ENCODE assay signal across 36 cellular contexts in the genomic region with DNA sequence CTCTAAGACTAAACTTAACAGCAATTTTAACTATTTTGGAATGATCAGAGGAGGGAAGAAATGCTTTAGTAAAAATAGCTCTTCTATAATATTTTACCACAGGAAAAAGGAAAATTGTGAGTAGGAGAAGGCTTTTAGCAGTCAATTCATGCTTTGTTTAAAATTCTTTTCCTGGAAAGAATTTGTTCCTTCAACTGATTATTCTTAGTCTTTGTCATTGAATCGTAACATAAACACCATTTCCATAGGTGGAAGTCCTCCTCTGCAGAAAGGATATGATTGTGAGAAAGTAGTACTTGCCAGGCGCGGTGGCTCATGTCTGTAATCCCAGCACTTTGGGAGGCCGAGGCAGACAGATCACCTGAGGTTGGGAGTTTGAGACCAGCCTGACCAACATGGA. TPM values are rescaled to one million over a fixed set of nuclear protein-coding genes. Genes with fewer than 3 reads are reported as not detected.
DNase-seq lines count a peak whose midpoint lies in the region; TF ChIP-seq lines count a peak whose summit lies in the region.
"Had no signal": no experiment of that assay in that cellular context is flagged by ENCODE, and none has a peak within 500 bp of the region (broad histone marks: within the 10 kb centered on the region; RNA-seq: fewer than 3 reads in every experiment).

No MANE protein-coding gene starts in this region.

- POLR2A ChIA-PET in MCF 10A (lab: Yijun Ruan, JAX) (interaction anchor here (0.7 to 1.5 kb wide), 5 partner anchors 9 to 184 kb away, joined by 3 to 4 read pairs (median 3); a partner anchor contains a TSS), HEK293 (lab: Yijun Ruan, JAX) (interaction anchor here (0.6 kb wide), 1 partner anchor 57 kb away, joined by 4 read pairs; no protein-coding TSS in a partner anchor)

- H3K27me3 ChIP-seq in breast epithelium, result no peaks in the 10 kb centered on the region
- no peaks in the 10 kb centered on the region for H3K27me3 ChIP-seq in osteoblast (ENCODE audit: insufficient read depth, low read length)
- H3K27me3 ChIP-seq: BE2C; BLaER1; BLaER1 treated with 17β-estradiol and CSF1 and Interleukin-3, amounts not matched to agents 10 nM and 100 nM had no signal

- H3K79me2 ChIP-seq in osteoblast (ENCODE audit: insufficient read depth, low read length), result no peaks in the 10 kb centered on the region

- H3K4me1 ChIP-seq in breast epithelium (no peaks in the 10 kb centered on the region), HEK293 (ENCODE audit: control insufficient read depth, insufficient read depth, low read length) (no peaks in the 10 kb centered on the region), osteoblast (ENCODE audit: insufficient read depth, low read length) (peaks cover 5% of the 10 kb centered on the region)
- H3K4me1 ChIP-seq: BE2C; BLaER1; BLaER1 treated with 17β-estradiol and CSF1 and Interleukin-3, amounts not matched to agents 10 nM and 100 nM; Caco-2 had no signal

- no peak for DNase-seq in MCF 10A (ENCODE audit: unreplicated experiment)
- no peak for DNase-seq in breast epithelium (ENCODE audit: low spot score in 2 of 2)
- DNase-seq in osteoblast (ENCODE audit: insufficient read length, low spot score, missing footprints), result peak; percentile 27
- DNase-seq in hippocampal formation (lab: John Stamatoyannopoulos, UW), result no peak
- no peak for DNase-seq in putamen (ENCODE audit: low spot score)
- DNase-seq: 8988T; ACHN; AML-193; BE2C; C1 segment of cervical spinal cord; Caco-2; Calu3; CD4-positive, alpha-beta memory T cell; CD4-positive, alpha-beta T cell; CD4-positive, CD25-positive, alpha-beta regulatory T cell; CD8-positive, alpha-beta memory T cell; CD8-positive, alpha-beta T cell; COR-L47; DMS 273 treated with DMSO at 0.1 percent for 48 hours; DMS153; DMS53; DMS79; DMS79 treated with DMSO at 0.1 percent for 48 hours; DND-41; EL had no signal

- H3K36me3 Mint-ChIP-seq in MCF 10A (ENCODE audit: insufficient read depth, unreplicated experiment), result peaks cover 94% of the 10 kb centered on the region

- no peak overlapping the region for H3K4me3 ChIP-seq in breast epithelium
- no peak overlapping the region for H3K4me3 ChIP-seq in HEK293 (ENCODE audit: low read depth, low read length)
- no peak overlapping the region for H3K4me3 ChIP-seq in osteoblast (ENCODE audit: insufficient read depth, low read length)
- H3K4me3 ChIP-seq: A549; BLaER1; BLaER1 treated with 17β-estradiol and CSF1 and Interleukin-3, amounts not matched to agents 10 nM and 100 nM had no signal

- H3K27ac ChIP-seq in breast epithelium (no peak overlapping the region), HEK293 (ENCODE audit: extremely low read depth, low read depth, low read length) (no peak overlapping the region), osteoblast (ENCODE audit: low read depth, low read length) (no peak overlapping the region)
- H3K27ac ChIP-seq: 22Rv1; A549; BLaER1; BLaER1 treated with 17β-estradiol and CSF1 and Interleukin-3, amounts not matched to agents 10 nM and 100 nM; C4-2B had no signal

- H4K20me1 ChIP-seq in osteoblast (ENCODE audit: insufficient read depth, low read length), result no peaks in the 10 kb centered on the region
- H4K20me1 ChIP-seq: BLaER1 had no signal

- CTCF ChIA-PET in MCF 10A (lab: Yijun Ruan, JAX), result interaction anchor here (0.5 to 13.1 kb wide), 8 partner anchors 11 to 782 kb away, joined by 3 to 216 read pairs (median 3); no protein-coding TSS in a partner anchor
- CTCF ChIA-PET in HEK293 (lab: Yijun Ruan, JAX), result interaction anchor here (0.6 to 2.3 kb wide), 4 partner anchors 16 to 1860 kb away, joined by 3 to 15 read pairs (median 4); no protein-coding TSS in a partner anchor

- H3K4me3 Mint-ChIP-seq in MCF 10A (ENCODE audit: unreplicated experiment), result no peak overlapping the region
- H3K4me3 Mint-ChIP-seq: B cell; CD14-positive monocyte; CD4-positive, alpha-beta memory T cell; CD4-positive, alpha-beta T cell; CD8-positive, alpha-beta memory T cell; CD8-positive, alpha-beta T cell had no signal

- no peaks in the 10 kb centered on the region for H3K4me1 Mint-ChIP-seq in MCF 10A (ENCODE audit: insufficient read depth, unreplicated experiment)
- H3K4me1 Mint-ChIP-seq: B cell, CD14-positive monocyte had no signal

- H3K27me3 Mint-ChIP-seq in MCF 10A (ENCODE audit: insufficient read depth, unreplicated experiment), result no peaks in the 10 kb centered on the region
- H3K27me3 Mint-ChIP-seq: B cell; CD4-positive, alpha-beta memory T cell; CD4-positive, alpha-beta T cell; CD4-positive, CD25-positive, alpha-beta regulatory T cell; CD8-positive, alpha-beta memory T cell had no signal

- no peaks in the 10 kb centered on the region for H3K36me3 ChIP-seq in breast epithelium
- peaks cover 74 to 88% of the 10 kb centered on the region in 2 experiments for H3K36me3 ChIP-seq in HEK293 (ENCODE audit: control insufficient read depth in 2 of 2, insufficient read depth in 1 of 2, low read length in 2 of 2)
- peaks cover 24% of the 10 kb centered on the region for H3K36me3 ChIP-seq in osteoblast (ENCODE audit: insufficient read depth, low read length)

- intact Hi-C loops in MCF 10A (cut with micrococcal nuclease), result no loop called here
- intact Hi-C loops in breast epithelium (cut with DNase I; ENCODE audit: low total_unique reads), result loop anchor here (5.0 kb wide), 1 partner anchor 1196 kb away; a partner anchor contains a TSS

- no peak overlapping the region for H3K4me2 ChIP-seq in osteoblast (ENCODE audit: insufficient read depth, low read length)
- H3K4me2 ChIP-seq: A549; BLaER1; BLaER1 treated with 17β-estradiol and CSF1 and Interleukin-3, amounts not matched to agents 10 nM and 100 nM had no signal

- no peaks in the 10 kb centered on the region for H3K9me3 Mint-ChIP-seq in MCF 10A (ENCODE audit: unreplicated experiment)
- H3K9me3 Mint-ChIP-seq: CD4-positive, alpha-beta memory T cell; CD4-positive, alpha-beta T cell; CD8-positive, alpha-beta memory T cell; CD8-positive, alpha-beta T cell had no signal

- no peak for TF ChIP-seq CTCF in MCF 10A (IDR thresholded peaks at IDR 0.05; ENCODE audit: unreplicated experiment)
- no peak for TF ChIP-seq CTCF in breast epithelium (IDR thresholded peaks at IDR 0.05)
- TF ChIP-seq CTCF in HEK293 (tag by site-specific recombination; IDR thresholded peaks at IDR 0.05), result no peak
- TF ChIP-seq CTCF in osteoblast (IDR thresholded peaks at IDR 0.05; ENCODE audit: extremely low read depth, low read depth, low read length), result no peak

- no peaks in the 10 kb centered on the region for H3K9me3 ChIP-seq in breast epithelium
- no peaks in the 10 kb centered on the region for H3K9me3 ChIP-seq in HEK293 (ENCODE audit: control insufficient read depth, insufficient read depth, low read depth, low read length)
- no peaks in the 10 kb centered on the region for H3K9me3 ChIP-seq in osteoblast (ENCODE audit: low read depth, low read length)
- H3K9me3 ChIP-seq: A549; BE2C; BLaER1; BLaER1 treated with 17β-estradiol and CSF1 and Interleukin-3, amounts not matched to agents 10 nM and 100 nM; Caco-2 had no signal

- no peak overlapping the region for H2AFZ ChIP-seq in osteoblast (ENCODE audit: low read length)

- peak overlapping the region; percentile 35 for H3K27ac Mint-ChIP-seq in MCF 10A (ENCODE audit: low read depth, unreplicated experiment)
- H3K27ac Mint-ChIP-seq: B cell; CD4-positive, alpha-beta memory T cell; CD4-positive, alpha-beta T cell; CD4-positive, CD25-positive, alpha-beta regulatory T cell; CD8-positive, alpha-beta memory T cell; CD8-positive, alpha-beta T cell had no signal

- no peak for TF ChIP-seq POLR2A in breast epithelium (IDR thresholded peaks at IDR 0.05)

- no TSS peak for BruUV-seq in MCF 10A (replicated peaks; lab: Mats Ljungman, UMichigan)

TF ChIP-seq in HEK293, 187 proteins besides CTCF, POLR2A, EP300 and RAD21 (continues in another document):
- TF ChIP-seq, protein P1, sequence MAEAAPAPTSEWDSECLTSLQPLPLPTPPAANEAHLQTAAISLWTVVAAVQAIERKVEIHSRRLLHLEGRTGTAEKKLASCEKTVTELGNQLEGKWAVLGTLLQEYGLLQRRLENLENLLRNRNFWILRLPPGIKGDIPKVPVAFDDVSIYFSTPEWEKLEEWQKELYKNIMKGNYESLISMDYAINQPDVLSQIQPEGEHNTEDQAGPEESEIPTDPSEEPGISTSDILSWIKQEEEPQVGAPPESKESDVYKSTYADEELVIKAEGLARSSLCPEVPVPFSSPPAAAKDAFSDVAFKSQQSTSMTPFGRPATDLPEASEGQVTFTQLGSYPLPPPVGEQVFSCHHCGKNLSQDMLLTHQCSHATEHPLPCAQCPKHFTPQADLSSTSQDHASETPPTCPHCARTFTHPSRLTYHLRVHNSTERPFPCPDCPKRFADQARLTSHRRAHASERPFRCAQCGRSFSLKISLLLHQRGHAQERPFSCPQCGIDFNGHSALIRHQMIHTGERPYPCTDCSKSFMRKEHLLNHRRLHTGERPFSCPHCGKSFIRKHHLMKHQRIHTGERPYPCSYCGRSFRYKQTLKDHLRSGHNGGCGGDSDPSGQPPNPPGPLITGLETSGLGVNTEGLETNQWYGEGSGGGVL (tag by site-specific recombination; IDR thresholded peaks at IDR 0.05), result no peak
- TF ChIP-seq ZNF10 (tag by site-specific recombination; IDR thresholded peaks at IDR 0.05), result peak; percentile 93

RNA-seq across cellular contexts. Expression of a gene that starts 11.9 kb away (rescaled TPM):
- total RNA-seq in MCF 10A (2022), result 0.42 TPM in 1 of 2 replicates, not detected in the other
- under 1 TPM in 1 of 3 donors, not detected in 2; 0.33 TPM for total RNA-seq in breast epithelium
- not detected in 2 replicates for total RNA-seq in osteoblast
- total RNA-seq: A172; A673; B cell; CD4-positive, alpha-beta T cell; CD4-positive, CD25-positive, alpha-beta regulatory T cell; CD8-positive, alpha-beta memory T cell; CD8-positive, alpha-beta T cell; Daoy had no signal
